In genomic region chr5:38749861-38750260, GRCh38 we compare ENCODE assay signal across 9 cellular contexts.
"Had no signal": no experiment of that assay in that cellular context is flagged by ENCODE, and none has a peak within 500 bp of the region (broad histone marks: within the 10 kb centered on the region; RNA-seq: fewer than 3 reads in every experiment).

No MANE protein-coding gene starts in this region.

- H3K4me2 ChIP-seq: KMS-11 had no signal

- H3K9ac ChIP-seq: GM23248, KMS-11 had no signal

- FAIRE-seq: H54 had no signal

- H2AFZ ChIP-seq: GM23248 had no signal

- DNase-seq: GM23248, GOT3, H9, HCEC 1CT, Karpas-422, KBM-7 had no signal

- H3K4me3 ChIP-seq: GM23248 had no signal

- H3K27ac ChIP-seq: GM23248, HL-60, KMS-11 had no signal
